In the genomic region with DNA sequence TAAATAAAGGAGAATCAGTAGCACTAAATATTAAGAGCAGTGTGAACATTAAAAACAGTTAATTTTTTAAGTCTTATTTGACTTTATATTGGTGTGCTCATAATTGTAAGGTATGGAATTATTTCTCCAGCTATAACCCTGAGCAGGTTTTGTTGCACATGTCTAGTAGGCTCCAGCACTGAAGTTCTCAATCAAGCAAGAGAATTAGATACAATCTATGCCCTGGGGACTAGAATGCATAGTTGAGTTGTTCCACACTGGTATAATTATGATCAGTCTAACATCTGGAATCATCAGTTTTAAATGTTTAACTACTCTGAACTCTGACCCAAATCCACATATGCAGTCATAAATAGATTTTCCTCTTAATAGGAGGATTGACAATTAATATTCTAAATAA, we compare ENCODE assay signal across 24 cellular contexts.
"Had no signal": no experiment of that assay in that cellular context is flagged by ENCODE, and none has a peak within 500 bp of the region (broad histone marks: within the 10 kb centered on the region; RNA-seq: fewer than 3 reads in every experiment).

No MANE protein-coding gene starts in this region.

- ATAC-seq: lower lobe of right lung, natural killer cell, right lobe of liver, upper lobe of right lung had no signal

- H3K9ac ChIP-seq: parathyroid adenoma had no signal

- DNase-seq: activated CD4-positive, alpha-beta T cell treated with anti-CD3 and anti-CD28 coated beads for 1 hour; activated CD8-positive, alpha-beta memory T cell treated with anti-CD3 and anti-CD28 coated beads for 24 hours; activated CD8-positive, alpha-beta memory T cell treated with anti-CD3 and anti-CD28 coated beads, Interleukin-2, amount 50 U/mL, for 48 hours; activated effector memory CD4-positive, alpha-beta T cell treated with anti-CD3 and anti-CD28 coated beads, Interleukin-2, amount 50 U/mL, for 16 hours; activated T-cell treated with anti-CD3 and anti-CD28 coated beads, Interleukin-2, amount 50 U/mL, for 48 hours; adrenal gland; cerebellar nuclear complex; effector CD4-positive, alpha-beta T cell; lower lobe of right lung; natural killer cell; right lobe of liver; small intestine; stimulated activated CD4-positive, alpha-beta T cell treated with anti-CD3 and anti-CD28 coated beads, Interleukin-15, amount 100 ng/mL, for 24 hours; stimulated activated CD4-positive, alpha-beta T cell treated with anti-CD3 and anti-CD28 coated beads, Interleukin-2, amount 100 ng/mL, for 48 hours; stomach; upper lobe of right lung; WERI-Rb-1 had no signal

- H3K36me3 ChIP-seq: adrenal gland, esophagus muscularis mucosa, lower lobe of right lung, neutrophil, right lobe of liver, upper lobe of right lung, WERI-Rb-1 had no signal

- H3K27ac Mint-ChIP-seq: activated naive CD4-positive, alpha-beta T cell treated with anti-CD3 and anti-CD28 coated beads, Interleukin-2, amount 50 U/mL, for 24 hours; natural killer cell had no signal

- H3K27me3 Mint-ChIP-seq: activated naive CD4-positive, alpha-beta T cell treated with anti-CD3 and anti-CD28 coated beads, Interleukin-2, amount 50 U/mL, for 24 hours had no signal

- H3K4me1 ChIP-seq: adrenal gland, esophagus muscularis mucosa, lower lobe of right lung, parathyroid adenoma, right lobe of liver, stomach, upper lobe of right lung had no signal

- H3K27me3 ChIP-seq: adrenal gland, esophagus muscularis mucosa, hepatocyte, neutrophil, right lobe of liver, stomach, upper lobe of right lung had no signal

- H3K79me2 ChIP-seq: hepatocyte, parathyroid adenoma had no signal

- H3K27ac ChIP-seq: adrenal gland, esophagus muscularis mucosa, hepatocyte, lower lobe of right lung, neutrophil, parathyroid adenoma, right lobe of liver, stomach, upper lobe of right lung, WERI-Rb-1 had no signal

- H2AFZ ChIP-seq: hepatocyte, parathyroid adenoma had no signal

- H3K4me3 ChIP-seq: adrenal gland, esophagus muscularis mucosa, hepatocyte, lower lobe of right lung, right lobe of liver, stomach, upper lobe of right lung had no signal

- H3K9me3 ChIP-seq: adrenal gland, esophagus muscularis mucosa, neutrophil, right lobe of liver, upper lobe of right lung had no signal

- H3K4me1 Mint-ChIP-seq: activated naive CD4-positive, alpha-beta T cell treated with anti-CD3 and anti-CD28 coated beads, Interleukin-2, amount 50 U/mL, for 24 hours; natural killer cell had no signal

- H3K4me2 ChIP-seq: hepatocyte had no signal

- FAIRE-seq: astrocyte, bronchial epithelial cell, small intestine had no signal

- H3K4me3 Mint-ChIP-seq: activated naive CD4-positive, alpha-beta T cell treated with anti-CD3 and anti-CD28 coated beads, Interleukin-2, amount 50 U/mL, for 24 hours; natural killer cell had no signal
